In the genomic region with DNA sequence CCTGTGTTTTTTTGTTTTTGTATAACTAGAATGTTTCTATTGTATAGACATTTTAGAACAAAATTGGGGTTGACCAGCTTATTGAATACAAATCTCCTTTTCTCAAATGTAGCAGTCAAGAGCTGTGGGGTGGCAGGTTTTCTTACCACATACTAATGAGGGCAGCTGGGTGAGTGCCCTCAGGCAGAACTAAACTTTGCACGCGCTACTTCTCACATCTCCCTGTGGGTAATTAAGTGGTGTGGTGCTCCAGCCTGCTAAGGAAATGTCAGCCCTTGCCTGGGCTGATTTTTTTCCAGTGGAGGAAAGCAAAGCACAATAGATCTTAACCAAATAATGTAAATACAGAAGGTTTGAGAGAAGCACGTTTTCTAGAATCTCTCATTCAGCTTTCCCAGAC, we compare ENCODE assay signal across 18 cellular contexts.
DNase-seq lines count a peak whose midpoint lies in the region; ATAC-seq and TF ChIP-seq lines count a peak whose summit lies in the region.
"Had no signal": no experiment of that assay in that cellular context is flagged by ENCODE, and none has a peak within 500 bp of the region (broad histone marks: within the 10 kb centered on the region; RNA-seq: fewer than 3 reads in every experiment).

No MANE protein-coding gene starts in this region.

- no peak overlapping the region for H3K9ac ChIP-seq in Karpas-422 (ENCODE audit: low read length)
- H3K9ac ChIP-seq in neuronal stem cell (ENCODE audit: low read depth, low read length, poor library complexity): no peak overlapping the region

- H3K4me1 ChIP-seq in Karpas-422 (ENCODE audit: low read length): no peaks in the 10 kb centered on the region
- H3K4me1 ChIP-seq in SJCRH30: no peaks in the 10 kb centered on the region; the same call in 1 of the 2 replicates
- H3K4me1 ChIP-seq in neuronal stem cell (ENCODE audit: control insufficient read depth in 2 of 2, insufficient read depth in 1 of 2, low read depth in 1 of 2, low read length in 2 of 2): peaks cover 6% of the 10 kb centered on the region in 2 donors
- no peaks in the 10 kb centered on the region for H3K4me1 ChIP-seq in mucosa of descending colon (ENCODE audit: low read depth)
- H3K4me1 ChIP-seq: adrenal gland had no signal

- no peak overlapping the region for H3K4me3 Mint-ChIP-seq in immature natural killer cell
- H3K4me3 Mint-ChIP-seq: IgD-negative memory B cell, T-helper 17 cell, WTC11 had no signal

- H3K9me3 ChIP-seq in Karpas-422 (ENCODE audit: low read length): no peaks in the 10 kb centered on the region
- H3K9me3 ChIP-seq in SJCRH30 (replicated peaks): no peaks in the 10 kb centered on the region
- H3K9me3 ChIP-seq in neuronal stem cell (replicated peaks in 1 of 2; ENCODE audit: control insufficient read depth in 2 of 2, insufficient read depth in 1 of 2, low read depth in 1 of 2, low read length in 2 of 2): no peaks in the 10 kb centered on the region
- no peaks in the 10 kb centered on the region for H3K9me3 ChIP-seq in mucosa of descending colon
- H3K9me3 ChIP-seq: adrenal gland, BE2C had no signal

- no peak overlapping the region for H4K91ac ChIP-seq in neuronal stem cell (ENCODE audit: low read depth, low read length, poor library complexity)

- TF ChIP-seq CTCF in mucosa of descending colon (IDR thresholded peaks at IDR 0.05): no peak

- no peak overlapping the region for H3K27ac ChIP-seq in Karpas-422 (ENCODE audit: low read length)
- no peak overlapping the region for H3K27ac ChIP-seq in SJCRH30
- no peak overlapping the region for H3K27ac ChIP-seq in neuronal stem cell (replicated peaks; ENCODE audit: low read length)
- H3K27ac ChIP-seq: adrenal gland, skin epidermis had no signal

- H2BK120ac ChIP-seq in neuronal stem cell (ENCODE audit: low read depth, low read length): no peak overlapping the region

- peak; percentile 44 for DNase-seq in Karpas-422
- peak; percentile 37 to 67 for DNase-seq in NCI-H187 (lab: John Stamatoyannopoulos, UW)
- DNase-seq in SJCRH30: peak; percentile 22 to 60
- DNase-seq in neuronal stem cell (ENCODE audit: low spot score): no peak
- DNase-seq in RPMI8226: no peak
- DNase-seq in mucosa of descending colon: no peak
- no peak for DNase-seq in immature natural killer cell
- DNase-seq: adrenal gland; BE2C; central memory CD4-positive, alpha-beta T cell; DND-41; effector CD4-positive, alpha-beta T cell; hippocampal formation; T-helper 17 cell had no signal

- no peaks in the 10 kb centered on the region for H3K4me1 Mint-ChIP-seq in immature natural killer cell
- H3K4me1 Mint-ChIP-seq: IgD-negative memory B cell, T-helper 17 cell had no signal

- no peaks in the 10 kb centered on the region for H3K79me2 ChIP-seq in Karpas-422 (ENCODE audit: low read length)

- no peak overlapping the region for H2BK5ac ChIP-seq in neuronal stem cell (ENCODE audit: low read length)

- no peak overlapping the region for H3K4me3 ChIP-seq in Karpas-422 (ENCODE audit: low read length)
- no peak overlapping the region for H3K4me3 ChIP-seq in SJCRH30
- no peak overlapping the region for H3K4me3 ChIP-seq in neuronal stem cell (ENCODE audit: low read length in 2 of 2)
- H3K4me3 ChIP-seq in mucosa of descending colon: no peak overlapping the region
- H3K4me3 ChIP-seq: adrenal gland, skin epidermis had no signal

- H3K36me3 ChIP-seq in Karpas-422 (ENCODE audit: insufficient read depth, low read length) (no peaks in the 10 kb centered on the region), SJCRH30 (no peaks in the 10 kb centered on the region), neuronal stem cell (replicated peaks in 1 of 2; ENCODE audit: control insufficient read depth in 2 of 2, insufficient read depth in 2 of 2, low read length in 2 of 2) (no peaks in the 10 kb centered on the region), mucosa of descending colon (ENCODE audit: low read depth) (no peaks in the 10 kb centered on the region)
- H3K36me3 ChIP-seq: adrenal gland, BE2C had no signal

- no peak overlapping the region for H3K18ac ChIP-seq in neuronal stem cell (ENCODE audit: low read length)

- no peaks in the 10 kb centered on the region for H3K27me3 ChIP-seq in Karpas-422 (ENCODE audit: low read length)
- no peaks in the 10 kb centered on the region for H3K27me3 ChIP-seq in SJCRH30
- H3K27me3 ChIP-seq in neuronal stem cell (ENCODE audit: control insufficient read depth in 3 of 3, insufficient read depth in 3 of 3, low read depth in 1 of 3, low read length in 3 of 3): no peaks in the 10 kb centered on the region
- H3K27me3 ChIP-seq: adrenal gland, BE2C had no signal

- no peak for ATAC-seq in mucosa of descending colon
- ATAC-seq: T-helper 17 cell, WTC11 had no signal

- H3K4me2 ChIP-seq in Karpas-422 (ENCODE audit: low read depth, low read length, poor library complexity, severe bottlenecking) (no peak overlapping the region), neuronal stem cell (ENCODE audit: insufficient read depth, low read length, poor library complexity, severe bottlenecking) (no peak overlapping the region)

- H3K14ac ChIP-seq in neuronal stem cell (ENCODE audit: low read length): no peak overlapping the region

- H3K4ac ChIP-seq in neuronal stem cell (ENCODE audit: low read length): no peak overlapping the region

- H2AK5ac ChIP-seq in neuronal stem cell (ENCODE audit: low read depth, low read length): no peak overlapping the region

- no CpG with 5 or more reads among the region's 3 CpGs for WGBS in neuronal stem cell (ENCODE audit: extremely low coverage in 2 of 2, insufficient read length in 2 of 2, insufficient replicate concordance in 1 of 2), 2 donors

- no peak overlapping the region for H2BK15ac ChIP-seq in neuronal stem cell (ENCODE audit: low read length)

- no peaks in the 10 kb centered on the region for H3K79me1 ChIP-seq in neuronal stem cell (ENCODE audit: low read depth, low read length)

- H3K23ac ChIP-seq in neuronal stem cell (ENCODE audit: low read depth, low read length, poor library complexity): no peak overlapping the region

- H2AFZ ChIP-seq in Karpas-422 (ENCODE audit: low read length) (no peak overlapping the region), neuronal stem cell (ENCODE audit: low read length) (peak overlapping the region; percentile 26)

- H4K20me1 ChIP-seq in Karpas-422 (ENCODE audit: insufficient read depth, low read depth, low read length): no peaks in the 10 kb centered on the region

- H3K9me2 ChIP-seq in Karpas-422 (replicated peaks; ENCODE audit: insufficient read depth, low read length): no peaks in the 10 kb centered on the region

- H3K9me3 Mint-ChIP-seq in immature natural killer cell: peaks cover 0 to 12% (median 2%) of the 10 kb centered on the region in 6 donors
- H3K9me3 Mint-ChIP-seq: activated T-helper 2 cell treated with anti-CD3 and anti-CD28 coated beads, Interferon-gamma antibody, Interleukin-2, Interleukin-4, amounts not matched to agents 10 μg/mL and 5 μg/mL and 100 μg/mL, durations not matched to agents 14 hours and 24 hours and 36 hours; IgD-negative memory B cell; WTC11 had no signal

- no peak overlapping the region for H4K8ac ChIP-seq in neuronal stem cell (ENCODE audit: low read depth, low read length)

- peaks cover 0 to 4% (median 0%) of the 10 kb centered on the region in 3 donors for H3K27me3 Mint-ChIP-seq in immature natural killer cell (ENCODE audit: low read depth in 3 of 3)
- H3K27me3 Mint-ChIP-seq: IgD-negative memory B cell, T-helper 17 cell had no signal

- no peak overlapping the region for H2BK12ac ChIP-seq in neuronal stem cell (ENCODE audit: low read length)

- peak overlapping the region in 1 of 6 donors; percentile 24 for H3K27ac Mint-ChIP-seq in immature natural killer cell
- H3K27ac Mint-ChIP-seq: activated T-helper 2 cell treated with anti-CD3 and anti-CD28 coated beads, Interferon-gamma antibody, Interleukin-2, Interleukin-4, amounts not matched to agents 10 μg/mL and 5 μg/mL and 100 μg/mL, durations not matched to agents 14 hours and 24 hours and 36 hours; IgD-negative memory B cell; T-helper 17 cell; WTC11 had no signal

- H3K36me3 Mint-ChIP-seq in immature natural killer cell: no peaks in the 10 kb centered on the region
- H3K36me3 Mint-ChIP-seq: IgD-negative memory B cell, WTC11 had no signal

- intact Hi-C loops in mucosa of descending colon (cut with DNase I, micrococcal nuclease): loop anchor here in 1 of 2 donors (10.0 kb wide), 1 partner anchor 221 kb away; no protein-coding TSS in a partner anchor

Comparison
In these comparisons a context has a peak if more than half of its experiments do, and no peak if none do; other contexts are left out.
1. DNase-seq: peak in Karpas-422 (single experiment), NCI-H187 (2 of 2) and SJCRH30 (2 of 2); none in neuronal stem cell (single experiment), RPMI8226 (single experiment), mucosa of descending colon (0 of 3) and immature natural killer cell (0 of 3).